29 cellular contexts compared by ENCODE assay signal in the genomic region with DNA sequence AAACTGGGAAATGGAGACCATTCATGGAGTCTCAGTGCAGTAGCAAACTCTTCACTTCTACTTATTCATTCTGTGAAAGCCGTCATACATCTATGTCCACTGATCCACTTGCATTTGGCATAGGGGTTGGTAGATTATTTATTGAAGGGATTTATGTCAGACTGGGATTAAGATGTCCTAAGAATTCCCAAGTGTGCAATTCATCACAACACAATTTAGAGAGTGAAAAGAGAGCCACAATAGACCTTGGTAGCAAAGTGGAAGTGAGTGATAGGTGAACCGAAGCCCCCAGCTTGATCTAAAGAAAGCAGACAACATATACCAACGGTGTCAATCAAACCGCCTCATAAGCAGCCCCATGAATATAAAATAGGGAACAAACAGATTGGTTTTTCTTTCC.
"Had no signal": no experiment of that assay in that cellular context is flagged by ENCODE, and none has a peak within 500 bp of the region (broad histone marks: within the 10 kb centered on the region; RNA-seq: fewer than 3 reads in every experiment).

No MANE protein-coding gene starts in this region.

- H3K9me3 ChIP-seq: prostate gland, sigmoid colon, suprapubic skin, tibial artery had no signal

- H3K4me3 ChIP-seq: heart right ventricle, lower lobe of right lung, prostate gland, sigmoid colon, suprapubic skin, tibial artery had no signal

- H3K27me3 Mint-ChIP-seq: activated CD4-positive, alpha-beta memory T cell treated with anti-CD3 and anti-CD28 coated beads, Interleukin-2, amount 10 ng/mL, durations not matched to agents 7 days and 5 days; activated CD4-positive, alpha-beta T cell treated with anti-CD3 and anti-CD28 coated beads, Interleukin-2, amount 10 ng/mL, durations not matched to agents 7 days and 5 days; activated naive CD4-positive, alpha-beta T cell treated with anti-CD3 and anti-CD28 coated beads, Interleukin-2, amount 10 ng/mL, durations not matched to agents 7 days and 5 days; activated naive CD8-positive, alpha-beta T cell treated with anti-CD3 and anti-CD28 coated beads, Interleukin-2, amount 10 ng/mL, durations not matched to agents 7 days and 5 days; activated T-cell treated with anti-CD3 and anti-CD28 coated beads, Interleukin-2, amount 50 U/mL, for 24 hours; stimulated activated naive CD8-positive, alpha-beta T cell treated with anti-CD3 and anti-CD28 coated beads, Interleukin-15, amount 100 ng/mL, for 72 hours; T-helper 17 cell had no signal

- H3K36me3 Mint-ChIP-seq: activated naive CD4-positive, alpha-beta T cell treated with anti-CD3 and anti-CD28 coated beads, Interleukin-2, amount 10 ng/mL, durations not matched to agents 7 days and 5 days; activated naive CD8-positive, alpha-beta T cell treated with anti-CD3 and anti-CD28 coated beads, Interleukin-2, amount 10 ng/mL, durations not matched to agents 7 days and 5 days; naive thymus-derived CD8-positive, alpha-beta T cell; stimulated activated effector memory CD8-positive, alpha-beta T cell treated with anti-CD3 and anti-CD28 coated beads, Interleukin-12 subunit alpha, Interleukin-12 subunit beta, amount 100 ng/mL, for 72 hours had no signal

- DNase-seq: activated CD4-positive, alpha-beta memory T cell treated with anti-CD3 and anti-CD28 coated beads, Interleukin-2, amount 10 ng/mL, durations not matched to agents 7 days and 5 days; activated CD4-positive, alpha-beta T cell treated with anti-CD3 and anti-CD28 coated beads, Interleukin-2, amount 10 ng/mL, durations not matched to agents 7 days and 5 days; activated CD4-positive, CD25-positive, alpha-beta regulatory T cell treated with anti-CD3 and anti-CD28 coated beads, Interleukin-2, amount 50 U/mL, for 72 hours; activated CD8-positive, alpha-beta memory T cell treated with anti-CD3 and anti-CD28 coated beads, Interleukin-2, amount 50 U/mL, for 48 hours; activated gamma-delta T cell; activated naive CD4-positive, alpha-beta T cell treated with anti-CD3 and anti-CD28 coated beads, Interleukin-2, amount 10 ng/mL, durations not matched to agents 7 days and 5 days; activated naive CD8-positive, alpha-beta T cell treated with anti-CD3 and anti-CD28 coated beads, Interleukin-2, amount 10 ng/mL, durations not matched to agents 7 days and 5 days; activated T-cell treated with anti-CD3 and anti-CD28 coated beads, Interleukin-2, amount 50 U/mL, for 24 hours; amniotic stem cell; caudate nucleus; foreskin keratinocyte; heart right ventricle; kidney glomerular epithelial cell; lower lobe of right lung; mesenchymal stem cell; naive thymus-derived CD8-positive, alpha-beta T cell; sigmoid colon; small intestine; stimulated activated CD4-positive, alpha-beta T cell treated with anti-CD3 and anti-CD28 coated beads, Interleukin-4, amount 100 ng/mL, for 24 hours; stimulated activated naive CD8-positive, alpha-beta T cell treated with anti-CD3 and anti-CD28 coated beads, Interleukin-15, amount 100 ng/mL, for 72 hours; T-helper 17 cell; T1000; tibial artery had no signal

- H3K36me3 ChIP-seq: heart right ventricle, lower lobe of right lung, prostate gland, sigmoid colon, suprapubic skin, tibial artery had no signal

- H3K27ac ChIP-seq: foreskin keratinocyte, heart right ventricle, lower lobe of right lung, prostate gland, sigmoid colon, suprapubic skin, tibial artery had no signal

- H3K9me3 Mint-ChIP-seq: activated CD4-positive, alpha-beta T cell treated with anti-CD3 and anti-CD28 coated beads, Interleukin-2, amount 10 ng/mL, durations not matched to agents 7 days and 5 days; activated naive CD8-positive, alpha-beta T cell treated with anti-CD3 and anti-CD28 coated beads, Interleukin-2, amount 10 ng/mL, durations not matched to agents 7 days and 5 days; stimulated activated naive CD8-positive, alpha-beta T cell treated with anti-CD3 and anti-CD28 coated beads, Interleukin-15, amount 100 ng/mL, for 72 hours had no signal

- H3K4me1 Mint-ChIP-seq: activated CD4-positive, alpha-beta memory T cell treated with anti-CD3 and anti-CD28 coated beads, Interleukin-2, amount 10 ng/mL, durations not matched to agents 7 days and 5 days; activated CD4-positive, alpha-beta T cell treated with anti-CD3 and anti-CD28 coated beads, Interleukin-2, amount 10 ng/mL, durations not matched to agents 7 days and 5 days; activated naive CD4-positive, alpha-beta T cell treated with anti-CD3 and anti-CD28 coated beads, Interleukin-2, amount 10 ng/mL, durations not matched to agents 7 days and 5 days; activated naive CD8-positive, alpha-beta T cell treated with anti-CD3 and anti-CD28 coated beads, Interleukin-2, amount 10 ng/mL, durations not matched to agents 7 days and 5 days; naive thymus-derived CD8-positive, alpha-beta T cell; stimulated activated effector memory CD8-positive, alpha-beta T cell treated with anti-CD3 and anti-CD28 coated beads, Interleukin-12 subunit alpha, Interleukin-12 subunit beta, amount 100 ng/mL, for 72 hours; stimulated activated naive CD8-positive, alpha-beta T cell treated with anti-CD3 and anti-CD28 coated beads, Interleukin-15, amount 100 ng/mL, for 72 hours; T-helper 17 cell had no signal

- FAIRE-seq: astrocyte, small intestine had no signal

- H3K4me3 Mint-ChIP-seq: activated CD4-positive, alpha-beta memory T cell treated with anti-CD3 and anti-CD28 coated beads, Interleukin-2, amount 10 ng/mL, durations not matched to agents 7 days and 5 days; activated CD4-positive, alpha-beta T cell treated with anti-CD3 and anti-CD28 coated beads, Interleukin-2, amount 10 ng/mL, durations not matched to agents 7 days and 5 days; activated naive CD4-positive, alpha-beta T cell treated with anti-CD3 and anti-CD28 coated beads, Interleukin-2, amount 10 ng/mL, durations not matched to agents 7 days and 5 days; activated naive CD8-positive, alpha-beta T cell treated with anti-CD3 and anti-CD28 coated beads, Interleukin-2, amount 10 ng/mL, durations not matched to agents 7 days and 5 days; activated T-cell treated with anti-CD3 and anti-CD28 coated beads, Interleukin-2, amount 50 U/mL, for 24 hours; naive thymus-derived CD8-positive, alpha-beta T cell; stimulated activated effector memory CD8-positive, alpha-beta T cell treated with anti-CD3 and anti-CD28 coated beads, Interleukin-12 subunit alpha, Interleukin-12 subunit beta, amount 100 ng/mL, for 72 hours; stimulated activated naive CD8-positive, alpha-beta T cell treated with anti-CD3 and anti-CD28 coated beads, Interleukin-15, amount 100 ng/mL, for 72 hours; T-helper 17 cell had no signal

- H3K27me3 ChIP-seq: foreskin keratinocyte, heart right ventricle, sigmoid colon, suprapubic skin, tibial artery had no signal

- H3K4me1 ChIP-seq: foreskin keratinocyte, lower lobe of right lung, prostate gland, tibial artery had no signal

- H3K27ac Mint-ChIP-seq: activated CD4-positive, alpha-beta memory T cell treated with anti-CD3 and anti-CD28 coated beads, Interleukin-2, amount 10 ng/mL, durations not matched to agents 7 days and 5 days; activated CD4-positive, alpha-beta T cell treated with anti-CD3 and anti-CD28 coated beads, Interleukin-2, amount 10 ng/mL, durations not matched to agents 7 days and 5 days; activated naive CD4-positive, alpha-beta T cell treated with anti-CD3 and anti-CD28 coated beads, Interleukin-2, amount 10 ng/mL, durations not matched to agents 7 days and 5 days; activated naive CD8-positive, alpha-beta T cell treated with anti-CD3 and anti-CD28 coated beads, Interleukin-2, amount 10 ng/mL, durations not matched to agents 7 days and 5 days; activated T-cell treated with anti-CD3 and anti-CD28 coated beads, Interleukin-2, amount 50 U/mL, for 24 hours; naive thymus-derived CD8-positive, alpha-beta T cell; stimulated activated effector memory CD8-positive, alpha-beta T cell treated with anti-CD3 and anti-CD28 coated beads, Interleukin-12 subunit alpha, Interleukin-12 subunit beta, amount 100 ng/mL, for 72 hours; stimulated activated naive CD8-positive, alpha-beta T cell treated with anti-CD3 and anti-CD28 coated beads, Interleukin-15, amount 100 ng/mL, for 72 hours; T-helper 17 cell had no signal

- ATAC-seq: esophagus mucosa; foreskin keratinocyte; heart right ventricle; left lobe of liver; lower lobe of right lung; naive thymus-derived CD8-positive, alpha-beta T cell; stimulated activated effector memory CD8-positive, alpha-beta T cell treated with anti-CD3 and anti-CD28 coated beads, Interleukin-12 subunit alpha, Interleukin-12 subunit beta, amount 100 ng/mL, for 72 hours; stimulated activated naive CD8-positive, alpha-beta T cell treated with anti-CD3 and anti-CD28 coated beads, Interleukin-15, amount 100 ng/mL, for 72 hours; T-helper 17 cell had no signal
